In the genomic region with DNA sequence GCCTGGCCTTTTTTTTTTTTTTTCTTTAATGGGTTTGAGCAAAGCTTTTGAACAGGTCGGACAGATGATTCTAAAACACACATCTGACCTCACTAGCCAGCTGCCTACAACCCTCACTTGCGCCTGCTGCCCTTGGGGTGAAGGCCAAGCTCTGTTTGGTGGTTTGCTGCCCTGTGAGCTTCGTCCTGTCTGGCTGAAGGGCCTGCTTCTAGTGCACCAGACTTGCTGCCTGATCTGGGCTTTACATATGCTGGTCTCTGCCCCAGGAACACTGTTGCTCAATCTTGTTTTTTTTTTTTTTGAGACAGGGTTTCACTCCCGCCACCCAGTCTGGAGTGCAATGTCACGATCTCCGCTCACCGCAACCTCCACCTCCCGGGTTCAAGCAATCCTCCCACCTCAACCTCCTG, we compare ENCODE assay signal across 18 cellular contexts.
"Had no signal": no experiment of that assay in that cellular context is flagged by ENCODE, and none has a peak within 500 bp of the region (broad histone marks: within the 10 kb centered on the region; RNA-seq: fewer than 3 reads in every experiment).

No MANE protein-coding gene starts in this region.

- H3K9me3 Mint-ChIP-seq: endodermal cell; naive thymus-derived CD4-positive, alpha-beta T cell; neural progenitor cell had no signal

- ATAC-seq: left colon; naive thymus-derived CD4-positive, alpha-beta T cell; pancreas; right cardiac atrium had no signal

- H3K4me3 Mint-ChIP-seq: endodermal cell; naive thymus-derived CD4-positive, alpha-beta T cell; neural progenitor cell had no signal

- DNase-seq: colonic mucosa; dermis blood vessel endothelial cell; foreskin melanocyte; head of caudate nucleus; hippocampal formation; left colon; mammary epithelial cell; naive thymus-derived CD4-positive, alpha-beta T cell; nucleus accumbens; pancreas; right cardiac atrium; stimulated activated CD4-positive, alpha-beta T cell treated with anti-CD3 and anti-CD28 coated beads, Interleukin-2, amount 100 ng/mL, for 48 hours; stimulated activated naive CD4-positive, alpha-beta T cell treated with Interleukin-2 at 50 U/mL for 16 hours; trophoblast cell had no signal

- H3K27me3 ChIP-seq: colonic mucosa, neural progenitor cell, pancreas had no signal

- H3K27ac Mint-ChIP-seq: endodermal cell; naive thymus-derived CD4-positive, alpha-beta T cell; neural progenitor cell; progenitor cell of endocrine pancreas had no signal

- H3K4me1 ChIP-seq: colonic mucosa, neural progenitor cell, pancreas had no signal

- H3K27ac ChIP-seq: colonic mucosa, neural progenitor cell, pancreas had no signal

- H3K36me3 ChIP-seq: neural progenitor cell had no signal

- H3K4me3 ChIP-seq: colonic mucosa, neural progenitor cell, pancreas, smooth muscle cell had no signal

- H3K4me1 Mint-ChIP-seq: endodermal cell, neural progenitor cell had no signal

- H3K9me3 ChIP-seq: colonic mucosa, pancreas had no signal

- H3K27me3 Mint-ChIP-seq: naive thymus-derived CD4-positive, alpha-beta T cell; progenitor cell of endocrine pancreas had no signal
